ENCODE assay signal across 1 cellular context in the genomic region with DNA sequence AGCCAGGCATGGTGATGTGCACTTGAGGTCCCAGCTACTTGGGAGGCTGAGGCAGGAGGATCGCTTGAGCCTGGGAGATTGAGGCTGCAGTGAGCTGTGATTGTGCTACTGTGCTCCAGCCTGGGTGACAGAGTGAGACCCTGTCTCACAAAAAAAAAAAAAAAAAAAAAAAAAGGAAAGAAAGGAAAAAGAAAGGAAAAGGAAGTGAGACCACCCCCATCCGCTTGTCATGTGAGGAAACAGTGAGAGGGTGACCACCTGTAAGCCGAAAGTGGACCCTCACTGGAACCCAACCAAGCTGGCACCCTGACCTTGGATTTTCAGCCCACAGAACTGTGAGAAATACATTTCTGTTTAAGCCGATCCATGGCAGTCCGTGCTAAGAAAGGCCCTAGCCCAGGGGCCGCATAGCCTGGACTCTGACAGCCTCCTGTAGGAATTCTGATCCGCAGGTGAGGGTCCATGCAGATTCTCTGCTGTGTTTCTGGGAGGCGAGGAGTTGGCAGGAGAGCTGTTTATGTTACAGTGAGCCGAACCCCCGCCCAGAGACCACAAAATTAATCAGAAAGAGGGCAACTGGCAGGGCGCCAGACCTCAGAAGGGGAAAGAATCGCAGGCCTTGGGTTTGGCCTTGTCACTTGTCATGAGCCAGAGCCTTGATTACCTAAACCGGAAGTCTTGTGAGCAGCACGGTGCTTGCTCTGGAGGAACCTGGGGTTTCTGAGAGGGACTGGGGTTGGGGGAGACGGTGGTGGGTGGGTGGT.
TF ChIP-seq lines count a peak whose summit lies in the region.

No MANE protein-coding gene starts in this region.

TF ChIP-seq in HepG2, 621 proteins besides CTCF, POLR2A, EP300 and RAD21 (continues in another document):
- TF ChIP-seq, protein P1, sequence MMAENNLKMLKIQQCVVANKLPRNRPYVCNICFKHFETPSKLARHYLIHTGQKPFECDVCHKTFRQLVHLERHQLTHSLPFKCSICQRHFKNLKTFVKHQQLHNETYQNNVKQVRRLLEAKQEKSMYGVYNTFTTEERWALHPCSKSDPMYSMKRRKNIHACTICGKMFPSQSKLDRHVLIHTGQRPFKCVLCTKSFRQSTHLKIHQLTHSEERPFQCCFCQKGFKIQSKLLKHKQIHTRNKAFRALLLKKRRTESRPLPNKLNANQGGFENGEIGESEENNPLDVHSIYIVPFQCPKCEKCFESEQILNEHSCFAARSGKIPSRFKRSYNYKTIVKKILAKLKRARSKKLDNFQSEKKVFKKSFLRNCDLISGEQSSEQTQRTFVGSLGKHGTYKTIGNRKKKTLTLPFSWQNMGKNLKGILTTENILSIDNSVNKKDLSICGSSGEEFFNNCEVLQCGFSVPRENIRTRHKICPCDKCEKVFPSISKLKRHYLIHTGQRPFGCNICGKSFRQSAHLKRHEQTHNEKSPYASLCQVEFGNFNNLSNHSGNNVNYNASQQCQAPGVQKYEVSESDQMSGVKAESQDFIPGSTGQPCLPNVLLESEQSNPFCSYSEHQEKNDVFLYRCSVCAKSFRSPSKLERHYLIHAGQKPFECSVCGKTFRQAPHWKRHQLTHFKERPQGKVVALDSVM (CRISPR knock-in tag; IDR thresholded peaks at IDR 0.05), result peak; percentile 57; the same call in 1 of the 2 replicates
- TF ChIP-seq ARID2 (CRISPR knock-in tag; IDR thresholded peaks at IDR 0.05; ENCODE audit: borderline replicate concordance) (0 out of 2 replicates have a peak, but pooled peaks have one; percentile 46), ZNF788 (CRISPR knock-in tag; IDR thresholded peaks at IDR 0.05; ENCODE audit: borderline replicate concordance) (peak; percentile 62; the same call in 1 of the 2 replicates), PHB2 (IDR thresholded peaks at IDR 0.05; ENCODE audit: partially characterized antibody) (no peak), LCORL (IDR thresholded peaks at IDR 0.05) (peak; percentile 76; the same call in 1 of the 2 replicates), LCORL (CRISPR knock-in tag; IDR thresholded peaks at IDR 0.05) (no peak), TARDBP (CRISPR knock-in tag; IDR thresholded peaks at IDR 0.05) (0 out of 2 replicates have a peak, but pooled peaks have one; percentile 24), ZNF256 (CRISPR knock-in tag; conservative IDR thresholded peaks at IDR 0.05) (0 out of 2 replicates have a peak, but pooled peaks have one; percentile 66), MXI1 (IDR thresholded peaks at IDR 0.05; ENCODE audit: borderline replicate concordance, low read depth, low read length) (0 out of 3 replicates have a peak, but pooled peaks have one; percentile 6), MED1 (CRISPR knock-in tag; IDR thresholded peaks at IDR 0.05) (0 out of 2 replicates have a peak, but pooled peaks have one; percentile 34), CREB1 (IDR thresholded peaks at IDR 0.05) (no peak), CREB1 (CRISPR knock-in tag; IDR thresholded peaks at IDR 0.05) (no peak), HOXA9 (CRISPR knock-in tag; IDR thresholded peaks at IDR 0.05; ENCODE audit: borderline replicate concordance) (no peak), ZSCAN29 (CRISPR knock-in tag; conservative IDR thresholded peaks at IDR 0.05) (0 out of 2 replicates have a peak, but pooled peaks have one; percentile 1), MEIS1 (CRISPR knock-in tag; IDR thresholded peaks at IDR 0.05; ENCODE audit: borderline replicate concordance) (peak; percentile 14; the same call in 1 of the 2 replicates), GLI4 (CRISPR knock-in tag; IDR thresholded peaks at IDR 0.05; ENCODE audit: borderline replicate concordance) (0 out of 2 replicates have a peak, but pooled peaks have one; percentile 17), ZNF501 (CRISPR knock-in tag; IDR thresholded peaks at IDR 0.05) (peak; percentile 4; the same call in 1 of the 2 replicates), ZNF792 (CRISPR knock-in tag; IDR thresholded peaks at IDR 0.05) (no peak), ZNF224 (CRISPR knock-in tag; IDR thresholded peaks at IDR 0.05) (peak; percentile 17; the same call in 1 of the 2 replicates), U2AF2 (IDR thresholded peaks at IDR 0.05; ENCODE audit: low read depth, low read length) (0 out of 2 replicates have a peak, but pooled peaks have one; percentile 35), ZBTB38 (CRISPR knock-in tag; IDR thresholded peaks at IDR 0.05) (0 out of 2 replicates have a peak, but pooled peaks have one; percentile 37), TEAD3 (CRISPR knock-in tag; optimal IDR thresholded peaks at IDR 0.05; ENCODE audit: borderline replicate concordance) (peak; percentile 5), HNF4A (CRISPR knock-in tag; IDR thresholded peaks at IDR 0.05) (peak; percentile 27; the same call in 1 of the 2 replicates), ZMAT3 (CRISPR knock-in tag; conservative IDR thresholded peaks at IDR 0.05) (peak; percentile 31; the same call in 1 of the 2 replicates), FOXC1 (CRISPR knock-in tag; IDR thresholded peaks at IDR 0.05; ENCODE audit: borderline replicate concordance) (0 out of 2 replicates have a peak, but pooled peaks have one; percentile 5), GABPA (IDR thresholded peaks at IDR 0.05; ENCODE audit: low read depth, low read length) (no peak), GABPA (CRISPR knock-in tag; IDR thresholded peaks at IDR 0.05; ENCODE audit: low read depth) (peak; percentile 66; the same call in 1 of the 2 replicates), SOX13 (IDR thresholded peaks at IDR 0.05) (no peak), SOX13 (CRISPR knock-in tag; conservative IDR thresholded peaks at IDR 0.05 in 1 of 2, IDR thresholded peaks at IDR 0.05 in 1 of 2) (peak in 1 of 2 experiments; percentile 5; a peak in 1 of 4 replicates), U2AF1 (optimal IDR thresholded peaks at IDR 0.05; ENCODE audit: low read depth, low read length) (no peak), KDM4B (CRISPR knock-in tag; IDR thresholded peaks at IDR 0.05) (0 out of 2 replicates have a peak, but pooled peaks have one; percentile 27), ZNF350 (CRISPR knock-in tag; IDR thresholded peaks at IDR 0.05; ENCODE audit: borderline replicate concordance, low read depth) (peak; percentile 28; the same call in 1 of the 2 replicates), PHF21A (CRISPR knock-in tag; IDR thresholded peaks at IDR 0.05) (0 out of 2 replicates have a peak, but pooled peaks have one; percentile 33), FOSL2 (CRISPR knock-in tag; IDR thresholded peaks at IDR 0.05) (peak; percentile 23; the same call in 1 of the 2 replicates), ZFY (CRISPR knock-in tag; IDR thresholded peaks at IDR 0.05) (peak; percentile 65), ZFX (CRISPR knock-in tag; IDR thresholded peaks at IDR 0.05; ENCODE audit: low read depth) (peak; percentile 67)
- TF ChIP-seq, protein P2, sequence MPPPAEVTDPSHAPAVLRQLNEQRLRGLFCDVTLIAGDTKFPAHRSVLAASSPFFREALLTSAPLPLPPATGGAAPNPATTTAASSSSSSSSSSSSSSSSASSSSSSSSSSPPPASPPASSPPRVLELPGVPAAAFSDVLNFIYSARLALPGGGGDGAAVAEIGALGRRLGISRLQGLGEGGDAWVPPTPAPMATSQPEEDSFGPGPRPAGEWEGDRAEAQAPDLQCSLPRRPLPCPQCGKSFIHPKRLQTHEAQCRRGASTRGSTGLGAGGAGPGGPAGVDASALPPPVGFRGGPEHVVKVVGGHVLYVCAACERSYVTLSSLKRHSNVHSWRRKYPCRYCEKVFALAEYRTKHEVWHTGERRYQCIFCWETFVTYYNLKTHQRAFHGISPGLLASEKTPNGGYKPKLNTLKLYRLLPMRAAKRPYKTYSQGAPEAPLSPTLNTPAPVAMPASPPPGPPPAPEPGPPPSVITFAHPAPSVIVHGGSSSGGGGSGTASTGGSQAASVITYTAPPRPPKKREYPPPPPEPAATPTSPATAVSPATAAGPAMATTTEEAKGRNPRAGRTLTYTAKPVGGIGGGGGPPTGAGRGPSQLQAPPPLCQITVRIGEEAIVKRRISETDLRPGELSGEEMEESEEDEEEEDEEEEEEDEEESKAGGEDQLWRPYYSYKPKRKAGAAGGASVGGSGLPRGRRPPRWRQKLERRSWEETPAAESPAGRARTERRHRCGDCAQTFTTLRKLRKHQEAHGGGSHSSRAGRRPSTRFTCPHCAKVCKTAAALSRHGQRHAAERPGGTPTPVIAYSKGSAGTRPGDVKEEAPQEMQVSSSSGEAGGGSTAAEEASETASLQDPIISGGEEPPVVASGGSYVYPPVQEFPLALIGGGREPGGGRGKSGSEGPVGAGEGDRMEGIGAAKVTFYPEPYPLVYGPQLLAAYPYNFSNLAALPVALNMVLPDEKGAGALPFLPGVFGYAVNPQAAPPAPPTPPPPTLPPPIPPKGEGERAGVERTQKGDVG (CRISPR knock-in tag; IDR thresholded peaks at IDR 0.05; ENCODE audit: borderline replicate concordance), result no peak
- TF ChIP-seq, protein P3, sequence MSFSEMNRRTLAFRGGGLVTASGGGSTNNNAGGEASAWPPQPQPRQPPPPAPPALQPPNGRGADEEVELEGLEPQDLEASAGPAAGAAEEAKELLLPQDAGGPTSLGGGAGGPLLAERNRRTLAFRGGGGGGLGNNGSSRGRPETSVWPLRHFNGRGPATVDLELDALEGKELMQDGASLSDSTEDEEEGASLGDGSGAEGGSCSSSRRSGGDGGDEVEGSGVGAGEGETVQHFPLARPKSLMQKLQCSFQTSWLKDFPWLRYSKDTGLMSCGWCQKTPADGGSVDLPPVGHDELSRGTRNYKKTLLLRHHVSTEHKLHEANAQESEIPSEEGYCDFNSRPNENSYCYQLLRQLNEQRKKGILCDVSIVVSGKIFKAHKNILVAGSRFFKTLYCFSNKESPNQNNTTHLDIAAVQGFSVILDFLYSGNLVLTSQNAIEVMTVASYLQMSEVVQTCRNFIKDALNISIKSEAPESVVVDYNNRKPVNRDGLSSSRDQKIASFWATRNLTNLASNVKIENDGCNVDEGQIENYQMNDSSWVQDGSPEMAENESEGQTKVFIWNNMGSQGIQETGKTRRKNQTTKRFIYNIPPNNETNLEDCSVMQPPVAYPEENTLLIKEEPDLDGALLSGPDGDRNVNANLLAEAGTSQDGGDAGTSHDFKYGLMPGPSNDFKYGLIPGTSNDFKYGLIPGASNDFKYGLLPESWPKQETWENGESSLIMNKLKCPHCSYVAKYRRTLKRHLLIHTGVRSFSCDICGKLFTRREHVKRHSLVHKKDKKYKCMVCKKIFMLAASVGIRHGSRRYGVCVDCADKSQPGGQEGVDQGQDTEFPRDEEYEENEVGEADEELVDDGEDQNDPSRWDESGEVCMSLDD (CRISPR knock-in tag; IDR thresholded peaks at IDR 0.05; ENCODE audit: borderline replicate concordance), result no peak
- TF ChIP-seq, protein P4, sequence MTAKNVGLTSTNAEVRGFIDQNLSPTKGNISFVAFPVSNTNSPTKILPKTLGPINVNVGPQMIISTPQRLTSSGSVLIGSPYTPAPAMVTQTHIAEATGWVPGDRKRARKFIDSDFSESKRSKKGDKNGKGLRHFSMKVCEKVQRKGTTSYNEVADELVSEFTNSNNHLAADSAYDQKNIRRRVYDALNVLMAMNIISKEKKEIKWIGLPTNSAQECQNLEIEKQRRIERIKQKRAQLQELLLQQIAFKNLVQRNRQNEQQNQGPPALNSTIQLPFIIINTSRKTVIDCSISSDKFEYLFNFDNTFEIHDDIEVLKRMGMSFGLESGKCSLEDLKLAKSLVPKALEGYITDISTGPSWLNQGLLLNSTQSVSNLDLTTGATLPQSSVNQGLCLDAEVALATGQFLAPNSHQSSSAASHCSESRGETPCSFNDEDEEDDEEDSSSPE (CRISPR knock-in tag; IDR thresholded peaks at IDR 0.05), result 0 out of 2 replicates have a peak, but pooled peaks have one; percentile 2
- TF ChIP-seq, protein P5, sequence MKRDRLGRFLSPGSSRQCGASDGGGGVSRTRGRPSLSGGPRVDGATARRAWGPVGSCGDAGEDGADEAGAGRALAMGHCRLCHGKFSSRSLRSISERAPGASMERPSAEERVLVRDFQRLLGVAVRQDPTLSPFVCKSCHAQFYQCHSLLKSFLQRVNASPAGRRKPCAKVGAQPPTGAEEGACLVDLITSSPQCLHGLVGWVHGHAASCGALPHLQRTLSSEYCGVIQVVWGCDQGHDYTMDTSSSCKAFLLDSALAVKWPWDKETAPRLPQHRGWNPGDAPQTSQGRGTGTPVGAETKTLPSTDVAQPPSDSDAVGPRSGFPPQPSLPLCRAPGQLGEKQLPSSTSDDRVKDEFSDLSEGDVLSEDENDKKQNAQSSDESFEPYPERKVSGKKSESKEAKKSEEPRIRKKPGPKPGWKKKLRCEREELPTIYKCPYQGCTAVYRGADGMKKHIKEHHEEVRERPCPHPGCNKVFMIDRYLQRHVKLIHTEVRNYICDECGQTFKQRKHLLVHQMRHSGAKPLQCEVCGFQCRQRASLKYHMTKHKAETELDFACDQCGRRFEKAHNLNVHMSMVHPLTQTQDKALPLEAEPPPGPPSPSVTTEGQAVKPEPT (CRISPR knock-in tag; IDR thresholded peaks at IDR 0.05; ENCODE audit: low read depth), result no peak
- TF ChIP-seq, protein P6, sequence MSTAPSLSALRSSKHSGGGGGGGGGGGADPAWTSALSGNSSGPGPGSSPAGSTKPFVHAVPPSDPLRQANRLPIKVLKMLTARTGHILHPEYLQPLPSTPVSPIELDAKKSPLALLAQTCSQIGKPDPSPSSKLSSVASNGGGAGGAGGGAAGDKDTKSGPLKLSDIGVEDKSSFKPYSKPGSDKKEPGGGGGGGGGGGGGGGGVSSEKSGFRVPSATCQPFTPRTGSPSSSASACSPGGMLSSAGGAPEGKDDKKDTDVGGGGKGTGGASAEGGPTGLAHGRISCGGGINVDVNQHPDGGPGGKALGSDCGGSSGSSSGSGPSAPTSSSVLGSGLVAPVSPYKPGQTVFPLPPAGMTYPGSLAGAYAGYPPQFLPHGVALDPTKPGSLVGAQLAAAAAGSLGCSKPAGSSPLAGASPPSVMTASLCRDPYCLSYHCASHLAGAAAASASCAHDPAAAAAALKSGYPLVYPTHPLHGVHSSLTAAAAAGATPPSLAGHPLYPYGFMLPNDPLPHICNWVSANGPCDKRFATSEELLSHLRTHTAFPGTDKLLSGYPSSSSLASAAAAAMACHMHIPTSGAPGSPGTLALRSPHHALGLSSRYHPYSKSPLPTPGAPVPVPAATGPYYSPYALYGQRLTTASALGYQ (CRISPR knock-in tag; IDR thresholded peaks at IDR 0.05), result 0 out of 2 replicates have a peak, but pooled peaks have one; percentile 5
- TF ChIP-seq, protein P7, sequence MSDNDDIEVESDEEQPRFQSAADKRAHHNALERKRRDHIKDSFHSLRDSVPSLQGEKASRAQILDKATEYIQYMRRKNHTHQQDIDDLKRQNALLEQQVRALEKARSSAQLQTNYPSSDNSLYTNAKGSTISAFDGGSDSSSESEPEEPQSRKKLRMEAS (IDR thresholded peaks at IDR 0.05), result peak; percentile 33; the same call in 1 of the 2 replicates
- TF ChIP-seq, protein P8, sequence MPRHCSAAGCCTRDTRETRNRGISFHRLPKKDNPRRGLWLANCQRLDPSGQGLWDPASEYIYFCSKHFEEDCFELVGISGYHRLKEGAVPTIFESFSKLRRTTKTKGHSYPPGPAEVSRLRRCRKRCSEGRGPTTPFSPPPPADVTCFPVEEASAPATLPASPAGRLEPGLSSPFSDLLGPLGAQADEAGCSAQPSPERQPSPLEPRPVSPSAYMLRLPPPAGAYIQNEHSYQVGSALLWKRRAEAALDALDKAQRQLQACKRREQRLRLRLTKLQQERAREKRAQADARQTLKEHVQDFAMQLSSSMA (CRISPR knock-in tag; IDR thresholded peaks at IDR 0.05), result 0 out of 2 replicates have a peak, but pooled peaks have one; percentile 33
